Comparison of ENCODE assay signal across 11 cellular contexts in the genomic region with DNA sequence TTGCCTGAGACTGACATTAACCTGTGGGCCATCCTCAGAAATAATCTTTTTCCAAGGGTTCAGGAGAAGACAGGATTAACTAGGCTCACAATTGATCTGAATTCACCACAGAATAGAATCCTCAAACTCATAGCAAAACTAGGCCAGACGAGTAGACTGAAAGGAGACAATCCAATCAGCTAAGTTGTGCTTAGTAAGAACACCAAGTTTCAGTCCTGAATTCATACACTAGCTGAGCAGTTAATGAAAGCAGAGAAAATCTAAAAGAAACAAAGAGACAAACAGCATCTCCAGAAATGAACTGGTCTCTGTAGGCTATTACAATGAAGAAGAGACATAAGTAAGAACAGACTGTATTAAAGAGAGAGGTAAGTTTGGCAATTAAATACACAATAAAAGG.
DNase-seq lines count a peak whose midpoint lies in the region; ATAC-seq, FAIRE-seq and TF ChIP-seq lines count a peak whose summit lies in the region.
"Had no signal": no experiment of that assay in that cellular context is flagged by ENCODE, and none has a peak within 500 bp of the region (broad histone marks: within the 10 kb centered on the region; RNA-seq: fewer than 3 reads in every experiment).

No MANE protein-coding gene starts in this region.

- H3K9me3 Mint-ChIP-seq in HFFc6 = no peaks in the 10 kb centered on the region

- peak; percentile 56 for FAIRE-seq in D721Med (lab: Jason Lieb, UNC)

- intact Hi-C loops in A673 (cut with micrococcal nuclease; ENCODE audit: unreplicated experiment) = no loop called here

- peak overlapping the region; percentile 12; the same call in 1 of the 2 replicates for H3K27ac Mint-ChIP-seq in HFFc6

- no peak overlapping the region for H3K4me3 Mint-ChIP-seq in HFFc6

- no peaks in the 10 kb centered on the region for H3K9me3 ChIP-seq in A673 (ENCODE audit: low read depth, low read length, poor library complexity, severe bottlenecking)
- H3K9me3 ChIP-seq: BLaER1 treated with 17β-estradiol and CSF1 and Interleukin-3, amounts not matched to agents 10 nM and 100 nM; body of pancreas had no signal

- peaks cover 29% of the 10 kb centered on the region for H3K36me3 Mint-ChIP-seq in HFFc6 (ENCODE audit: low read depth)

- DNase-seq in D721Med (ENCODE audit: insufficient read length, low spot score) (no peak), HFFc6 (no peak), UCSD-AML1 (lab: John Stamatoyannopoulos, UW; ENCODE audit: unreplicated experiment) (no peak), NCI-H1105 (lab: John Stamatoyannopoulos, UW) (no peak), A673 (ENCODE audit: low spot score) (no peak)
- no peak for DNase-seq in effector CD4-positive, alpha-beta T cell
- DNase-seq: body of pancreas, MV-4-11 had no signal

- no peaks in the 10 kb centered on the region for H3K27me3 ChIP-seq in A673 (replicated peaks; ENCODE audit: insufficient read depth, low read depth, low read length, poor library complexity)
- H3K27me3 ChIP-seq: BLaER1 treated with 17β-estradiol and CSF1 and Interleukin-3, amounts not matched to agents 10 nM and 100 nM; body of pancreas had no signal

- POLR2A ChIA-PET in A673 (lab: Charles Lee; ENCODE audit: low non-redundant PET) = no interaction called here

- peaks cover 1% of the 10 kb centered on the region for H3K27me3 Mint-ChIP-seq in HFFc6 (ENCODE audit: insufficient read depth)

- H3K36me3 ChIP-seq in A673 (ENCODE audit: insufficient read depth, low read length, poor library complexity, severe bottlenecking) = no peaks in the 10 kb centered on the region

- H3K27ac ChIP-seq in A673 (ENCODE audit: low read depth, low read length, poor library complexity, severe bottlenecking) = no peak overlapping the region
- H3K27ac ChIP-seq: BLaER1 treated with 17β-estradiol and CSF1 and Interleukin-3, amounts not matched to agents 10 nM and 100 nM; body of pancreas had no signal

- peaks cover 36% of the 10 kb centered on the region for H3K4me1 Mint-ChIP-seq in HFFc6 (ENCODE audit: low read depth)

- H3K4me1 ChIP-seq in A673 (ENCODE audit: insufficient read depth, low read length, poor library complexity, severe bottlenecking) = peaks cover 7% of the 10 kb centered on the region
- H3K4me1 ChIP-seq: BLaER1 treated with 17β-estradiol and CSF1 and Interleukin-3, amounts not matched to agents 10 nM and 100 nM; body of pancreas had no signal

- no TSS peak for BruUV-seq in A673 (replicated peaks; lab: Mats Ljungman, UMichigan)

- CTCF ChIA-PET in A673 (lab: Charles Lee) = no interaction called here

- TF ChIP-seq CTCF in D721Med (IDR thresholded peaks at IDR 0.05; ENCODE audit: insufficient read depth, missing control alignments) (no peak), HFFc6 (IDR thresholded peaks at IDR 0.05) (no peak), A673 (conservative IDR thresholded peaks at IDR 0.05; ENCODE audit: low read depth, low read length) (no peak)

- ATAC-seq in GM18867 (IDR thresholded peaks at IDR 0.05; ENCODE audit: unreplicated experiment) (peak; percentile 57), HG03520 (IDR thresholded peaks at IDR 0.05; ENCODE audit: unreplicated experiment) (peak; percentile 85)
- ATAC-seq: body of pancreas had no signal

- H3K4me3 ChIP-seq in A673 (ENCODE audit: low read depth, low read length, poor library complexity, severe bottlenecking) = no peak overlapping the region
- H3K4me3 ChIP-seq: BLaER1 treated with 17β-estradiol and CSF1 and Interleukin-3, amounts not matched to agents 10 nM and 100 nM; body of pancreas had no signal
